9 cellular contexts compared by ENCODE assay signal in the genomic region with DNA sequence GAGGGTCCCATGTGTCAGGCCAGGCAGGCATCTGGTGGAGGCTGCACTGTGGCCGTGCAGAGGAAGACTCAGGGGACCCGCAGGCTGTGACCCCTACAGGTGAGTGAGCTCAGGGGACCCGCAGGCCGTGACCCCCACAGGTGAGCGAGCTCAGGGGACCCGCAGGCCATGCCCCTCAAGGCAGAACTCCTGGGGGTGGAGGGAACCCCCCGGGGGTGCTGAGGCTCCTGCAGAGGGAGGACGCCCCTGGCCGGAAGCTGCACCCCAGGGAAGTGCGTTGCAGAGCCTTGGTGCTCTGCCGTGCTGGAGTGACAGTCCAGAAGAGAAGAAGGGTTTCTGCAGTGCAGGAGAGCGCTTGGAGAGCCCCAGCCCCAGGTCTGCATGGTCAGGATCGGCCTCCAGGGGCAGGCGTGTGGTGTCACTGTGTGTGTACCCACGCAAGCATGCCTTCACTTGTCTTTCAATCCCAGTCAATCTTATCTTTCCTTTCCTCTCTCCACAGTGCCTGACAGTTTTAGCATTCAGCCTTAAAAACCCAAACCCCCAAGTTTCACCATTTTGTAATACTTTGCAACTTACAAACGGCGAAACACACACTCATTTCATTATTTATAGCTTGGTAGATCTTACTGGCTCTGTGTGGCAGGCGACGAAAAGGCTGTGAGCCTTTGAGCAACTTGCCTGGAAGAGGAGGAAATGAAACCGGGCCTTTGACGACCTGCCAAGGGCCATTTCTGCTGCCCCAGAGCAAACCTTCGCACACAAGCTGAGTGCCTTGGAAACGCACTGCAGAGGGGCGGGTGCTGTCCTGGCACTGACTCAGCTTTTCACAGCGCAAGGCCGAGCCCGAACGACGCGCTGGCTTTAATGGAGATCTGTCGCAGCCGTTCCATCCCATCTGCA.
DNase-seq lines count a peak whose midpoint lies in the region; ATAC-seq, FAIRE-seq and TF ChIP-seq lines count a peak whose summit lies in the region.
"Had no signal": no experiment of that assay in that cellular context is flagged by ENCODE, and none has a peak within 500 bp of the region (broad histone marks: within the 10 kb centered on the region; RNA-seq: fewer than 3 reads in every experiment).

No MANE protein-coding gene starts in this region.

- no peak for TF ChIP-seq POLR2A in GM12892 (IDR thresholded peaks at IDR 0.05; ENCODE audit: low read depth, low read length)

- no peak overlapping the region for H3K23ac ChIP-seq in trophoblast cell (ENCODE audit: low read length)

- H3K9ac ChIP-seq in trophoblast cell (ENCODE audit: low read length): no peak overlapping the region

- no peak overlapping the region for H2AK5ac ChIP-seq in trophoblast cell (ENCODE audit: low read length)

- intact Hi-C loops in activated T-helper 2 cell treated with anti-CD3 and anti-CD28 coated beads, Interferon-gamma antibody, Interleukin-2, Interleukin-4, amounts not matched to agents 10 μg/mL and 5 μg/mL and 100 μg/mL, durations not matched to agents 14 hours and 24 hours and 36 hours (cut with micrococcal nuclease): loop anchor here (1.0 to 5.0 kb wide), 5 partner anchors 223 to 642 kb away; a partner anchor contains a TSS

- H3K79me1 ChIP-seq in trophoblast cell (ENCODE audit: low read length): no peaks in the 10 kb centered on the region

- ATAC-seq in esophagus mucosa: peak; percentile 64
- no peak for ATAC-seq in HG03457 (IDR thresholded peaks at IDR 0.05; ENCODE audit: unreplicated experiment)
- ATAC-seq in HG03108 (IDR thresholded peaks at IDR 0.05; ENCODE audit: unreplicated experiment): no peak

- no peak overlapping the region for H3K4me3 ChIP-seq in trophoblast cell (ENCODE audit: low read depth, low read length)

- H3K36me3 Mint-ChIP-seq in activated T-helper 2 cell treated with anti-CD3 and anti-CD28 coated beads, Interferon-gamma antibody, Interleukin-2, Interleukin-4, amounts not matched to agents 10 μg/mL and 5 μg/mL and 100 μg/mL, durations not matched to agents 14 hours and 24 hours and 36 hours (ENCODE audit: low read depth): no peaks in the 10 kb centered on the region

- no peaks in the 10 kb centered on the region for H3K79me2 ChIP-seq in trophoblast cell (ENCODE audit: control insufficient read depth, insufficient read depth, low read length, poor library complexity)

- H3K4me2 ChIP-seq in trophoblast cell (ENCODE audit: low read length): no peak overlapping the region

- H3K18ac ChIP-seq in trophoblast cell (ENCODE audit: low read length): no peak overlapping the region

- WGBS in trophoblast cell (ENCODE audit: extremely low coverage, insufficient coverage, insufficient read length): no CpG with 5 or more reads among the region's 32 CpGs

- peaks cover 4% of the 10 kb centered on the region for H3K9me3 ChIP-seq in trophoblast cell (ENCODE audit: insufficient read depth, low read depth, low read length)

- H4K8ac ChIP-seq in trophoblast cell (ENCODE audit: low read depth, low read length): peak overlapping the region; percentile 10

- no peak overlapping the region for H2BK120ac ChIP-seq in trophoblast cell (ENCODE audit: insufficient read depth, low read length, poor library complexity)

- no peaks in the 10 kb centered on the region for H3K9me3 Mint-ChIP-seq in activated T-helper 2 cell treated with anti-CD3 and anti-CD28 coated beads, Interferon-gamma antibody, Interleukin-2, Interleukin-4, amounts not matched to agents 10 μg/mL and 5 μg/mL and 100 μg/mL, durations not matched to agents 14 hours and 24 hours and 36 hours

- H4K12ac ChIP-seq in trophoblast cell (ENCODE audit: low read depth, low read length): no peak overlapping the region

- H3K27me3 Mint-ChIP-seq in activated T-helper 2 cell treated with anti-CD3 and anti-CD28 coated beads, Interferon-gamma antibody, Interleukin-2, Interleukin-4, amounts not matched to agents 10 μg/mL and 5 μg/mL and 100 μg/mL, durations not matched to agents 14 hours and 24 hours and 36 hours (ENCODE audit: low read depth): no peaks in the 10 kb centered on the region

- H3K4me1 Mint-ChIP-seq in activated T-helper 2 cell treated with anti-CD3 and anti-CD28 coated beads, Interferon-gamma antibody, Interleukin-2, Interleukin-4, amounts not matched to agents 10 μg/mL and 5 μg/mL and 100 μg/mL, durations not matched to agents 14 hours and 24 hours and 36 hours (ENCODE audit: low read depth): peaks cover 1% of the 10 kb centered on the region

- H3K14ac ChIP-seq in trophoblast cell (ENCODE audit: low read length): no peak overlapping the region

- H2AFZ ChIP-seq in trophoblast cell (ENCODE audit: insufficient read depth, low read length, poor library complexity): no peak overlapping the region

- DNase-seq in GM12892 (ENCODE audit: insufficient read length): no peak
- peak; percentile 19 for DNase-seq in OCI-M1 (lab: John Stamatoyannopoulos, UW)
- DNase-seq in trophoblast cell: no peak
- no peak for DNase-seq in Kasumi-1 (lab: John Stamatoyannopoulos, UW)
- DNase-seq in activated T-helper 2 cell treated with anti-CD3 and anti-CD28 coated beads, Interferon-gamma antibody, Interleukin-2, Interleukin-4, amounts not matched to agents 10 μg/mL and 5 μg/mL and 100 μg/mL, durations not matched to agents 14 hours and 24 hours and 36 hours (ENCODE audit: low spot score): no peak

- H3K27me3 ChIP-seq in trophoblast cell (ENCODE audit: insufficient read depth, low read length): no peaks in the 10 kb centered on the region

- no peak overlapping the region for H3K27ac ChIP-seq in trophoblast cell (ENCODE audit: low read depth, low read length)

- H3K4me1 ChIP-seq in trophoblast cell (ENCODE audit: control insufficient read depth in 1 of 2, insufficient read depth in 2 of 2, low read length in 2 of 2): peaks cover 0 to 3% of the 10 kb centered on the region in 2 experiments

- H2BK12ac ChIP-seq in trophoblast cell (ENCODE audit: low read length): no peak overlapping the region

- H3K4me3 Mint-ChIP-seq in activated T-helper 2 cell treated with anti-CD3 and anti-CD28 coated beads, Interferon-gamma antibody, Interleukin-2, Interleukin-4, amounts not matched to agents 10 μg/mL and 5 μg/mL and 100 μg/mL, durations not matched to agents 14 hours and 24 hours and 36 hours (ENCODE audit: low read depth): no peak overlapping the region

- H3K36me3 ChIP-seq in trophoblast cell (ENCODE audit: control insufficient read depth in 1 of 2, insufficient read depth in 2 of 2, low read length in 2 of 2): no peaks in the 10 kb centered on the region

- H2BK5ac ChIP-seq in trophoblast cell (ENCODE audit: low read depth, low read length, poor library complexity): no peak overlapping the region

- H4K91ac ChIP-seq in trophoblast cell (ENCODE audit: low read depth, low read length): no peak overlapping the region

- no peak overlapping the region for H3K4ac ChIP-seq in trophoblast cell (ENCODE audit: low read depth, low read length)

- H3K27ac Mint-ChIP-seq in activated T-helper 2 cell treated with anti-CD3 and anti-CD28 coated beads, Interferon-gamma antibody, Interleukin-2, Interleukin-4, amounts not matched to agents 10 μg/mL and 5 μg/mL and 100 μg/mL, durations not matched to agents 14 hours and 24 hours and 36 hours: no peak overlapping the region

- peak; percentile 9 for FAIRE-seq in GM12892 (lab: Jason Lieb, UNC)
- FAIRE-seq: endometrium had no signal
